ENCODE assay signal across 14 cellular contexts in the genomic region with DNA sequence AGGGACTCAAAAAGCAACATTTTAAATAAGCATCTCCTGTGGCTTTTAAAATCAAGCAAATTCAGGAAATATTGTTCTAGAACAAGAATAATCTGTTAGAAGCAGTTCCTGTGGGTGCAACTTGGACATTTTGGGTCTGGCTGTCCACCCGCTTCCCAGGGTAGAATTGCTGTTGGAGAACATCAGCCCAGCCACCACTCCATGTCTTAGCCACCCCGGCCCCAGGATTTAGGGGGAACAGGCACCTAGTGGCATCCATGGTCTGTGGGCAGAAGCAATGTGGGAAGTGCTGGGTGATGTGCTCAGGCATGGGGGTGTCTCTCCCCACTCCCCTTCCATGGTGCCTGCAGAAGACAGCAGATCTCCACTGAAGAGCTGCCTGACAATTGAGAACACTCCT.
A peak's percentile ranks its signal among the peaks of the same experiment; 100 is the strongest.
DNase-seq lines count a peak whose midpoint lies in the region; ATAC-seq and TF ChIP-seq lines count a peak whose summit lies in the region.
"Had no signal": no experiment of that assay in that cellular context is flagged by ENCODE, and none has a peak within 500 bp of the region (broad histone marks: within the 10 kb centered on the region; RNA-seq: fewer than 3 reads in every experiment).

No MANE protein-coding gene starts in this region.

- peaks cover 12 to 13% of the 10 kb centered on the region in 2 donors for H3K9me3 Mint-ChIP-seq in stimulated activated naive B cell treated with anti-CD40 and anti-IgM and Interleukin-4, amounts not matched to agents 10 μg/mL and 1 μg/mL and 100 μg/mL, for 72 hours
- peaks cover 33% of the 10 kb centered on the region for H3K9me3 Mint-ChIP-seq in activated T-helper 1 cell treated with anti-CD3 and anti-CD28 coated beads, Interleukin-12 subunit alpha, Interleukin-12 subunit beta, Interleukin-2, Interleukin-4 antibody, amounts not matched to agents 30 ng/mL and 10 ng/mL and 1 ng/mL, durations not matched to agents 14 hours and 24 hours and 36 hours
- H3K9me3 Mint-ChIP-seq in activated CD4-positive, alpha-beta T cell treated with anti-CD3 and anti-CD28 coated beads for 36 hours (ENCODE audit: low read depth), result peaks cover 21% of the 10 kb centered on the region

- H3K4me1 Mint-ChIP-seq in stimulated activated naive B cell treated with anti-CD40 and anti-IgM and Interleukin-4, amounts not matched to agents 10 μg/mL and 1 μg/mL and 100 μg/mL, for 72 hours, result peaks cover 28 to 50% of the 10 kb centered on the region in 2 donors
- peaks cover 73% of the 10 kb centered on the region for H3K4me1 Mint-ChIP-seq in activated T-helper 1 cell treated with anti-CD3 and anti-CD28 coated beads, Interleukin-12 subunit alpha, Interleukin-12 subunit beta, Interleukin-2, Interleukin-4 antibody, amounts not matched to agents 30 ng/mL and 10 ng/mL and 1 ng/mL, durations not matched to agents 14 hours and 24 hours and 36 hours (ENCODE audit: low read depth)
- H3K4me1 Mint-ChIP-seq in activated CD4-positive, alpha-beta T cell treated with anti-CD3 and anti-CD28 coated beads for 36 hours, result peaks cover 53% of the 10 kb centered on the region

- no peak overlapping the region for H3K4me3 Mint-ChIP-seq in stimulated activated naive B cell treated with anti-CD40 and anti-IgM and Interleukin-4, amounts not matched to agents 10 μg/mL and 1 μg/mL and 100 μg/mL, for 72 hours
- H3K4me3 Mint-ChIP-seq in activated T-helper 1 cell treated with anti-CD3 and anti-CD28 coated beads, Interleukin-12 subunit alpha, Interleukin-12 subunit beta, Interleukin-2, Interleukin-4 antibody, amounts not matched to agents 30 ng/mL and 10 ng/mL and 1 ng/mL, durations not matched to agents 14 hours and 24 hours and 36 hours, result no peak overlapping the region
- no peak overlapping the region for H3K4me3 Mint-ChIP-seq in activated CD4-positive, alpha-beta T cell treated with anti-CD3 and anti-CD28 coated beads for 36 hours
- H3K4me3 Mint-ChIP-seq: T-helper 2 cell treated with Interferon-gamma antibody and Interleukin-4, amounts not matched to agents 5 μg/mL and 100 μg/mL, for 36 hours had no signal

- WGBS in mammary epithelial cell (ENCODE audit: low coverage, missing lambda C conversion rate), result 82% methylated on average over 2 of the region's 2 CpGs
- WGBS in transverse colon (ENCODE audit: low coverage in 1 of 2), 2 donors, result 65% methylated on average over 2 of the region's 2 CpGs; no CpG with 5 or more reads in 1 of the 2 donors

- no peak overlapping the region for H2AFZ ChIP-seq in mammary epithelial cell (ENCODE audit: low read depth, low read length)
- H2AFZ ChIP-seq: PC-9 had no signal

- no peak for TF ChIP-seq EP300 in transverse colon (IDR thresholded peaks at IDR 0.05; ENCODE audit: low read depth)

- no peak overlapping the region for H3K4me3 ChIP-seq in mammary epithelial cell (replicated peaks in 1 of 3; ENCODE audit: insufficient read depth in 1 of 3, low read depth in 2 of 3, low read length in 3 of 3)
- no peak overlapping the region for H3K4me3 ChIP-seq in breast epithelium
- H3K4me3 ChIP-seq in ascending aorta, result no peak overlapping the region
- H3K4me3 ChIP-seq in lower lobe of right lung, result no peak overlapping the region
- H3K4me3 ChIP-seq in transverse colon, result no peak overlapping the region
- H3K4me3 ChIP-seq: adrenal gland, ovary, PC-9, skin epidermis had no signal

- no peaks in the 10 kb centered on the region for H3K79me2 ChIP-seq in mammary epithelial cell (ENCODE audit: insufficient read depth, low read length)

- peaks cover 5 to 14% of the 10 kb centered on the region in 2 donors for H3K27me3 Mint-ChIP-seq in stimulated activated naive B cell treated with anti-CD40 and anti-IgM and Interleukin-4, amounts not matched to agents 10 μg/mL and 1 μg/mL and 100 μg/mL, for 72 hours
- H3K27me3 Mint-ChIP-seq in activated T-helper 1 cell treated with anti-CD3 and anti-CD28 coated beads, Interleukin-12 subunit alpha, Interleukin-12 subunit beta, Interleukin-2, Interleukin-4 antibody, amounts not matched to agents 30 ng/mL and 10 ng/mL and 1 ng/mL, durations not matched to agents 14 hours and 24 hours and 36 hours (ENCODE audit: insufficient read depth), result no peaks in the 10 kb centered on the region
- peaks cover 3% of the 10 kb centered on the region for H3K27me3 Mint-ChIP-seq in activated CD4-positive, alpha-beta T cell treated with anti-CD3 and anti-CD28 coated beads for 36 hours

- CTCF ChIA-PET in mammary epithelial cell (lab: Charles Lee; ENCODE audit: low non-redundant PET), result interaction anchor here (0.6 to 1.5 kb wide), 8 partner anchors 46 to 433 kb away, joined by 3 to 9 read pairs (median 4); no protein-coding TSS in a partner anchor
- CTCF ChIA-PET in activated CD4-positive, alpha-beta T cell treated with anti-CD3 and anti-CD28 coated beads for 36 hours (lab: Charles Lee), result interaction anchor here (0.7 to 6.5 kb wide), 38 partner anchors 9 to 663 kb away, joined by 3 to 137 read pairs (median 6); no protein-coding TSS in a partner anchor

- no peak overlapping the region for H3K27ac ChIP-seq in mammary epithelial cell (ENCODE audit: insufficient read depth, low read depth, low read length)
- H3K27ac ChIP-seq in breast epithelium, result peak overlapping the region in 1 of 2 donors; percentile 39
- peak overlapping the region; percentile 76 to 81 for H3K27ac ChIP-seq in ascending aorta
- H3K27ac ChIP-seq in lower lobe of right lung, result no peak overlapping the region
- peak overlapping the region; percentile 40 to 67 (median 64) for H3K27ac ChIP-seq in transverse colon
- H3K27ac ChIP-seq: PC-9 had no signal

- peaks cover 3 to 10% of the 10 kb centered on the region in 2 donors for H3K36me3 Mint-ChIP-seq in stimulated activated naive B cell treated with anti-CD40 and anti-IgM and Interleukin-4, amounts not matched to agents 10 μg/mL and 1 μg/mL and 100 μg/mL, for 72 hours
- peaks cover 19% of the 10 kb centered on the region for H3K36me3 Mint-ChIP-seq in activated T-helper 1 cell treated with anti-CD3 and anti-CD28 coated beads, Interleukin-12 subunit alpha, Interleukin-12 subunit beta, Interleukin-2, Interleukin-4 antibody, amounts not matched to agents 30 ng/mL and 10 ng/mL and 1 ng/mL, durations not matched to agents 14 hours and 24 hours and 36 hours (ENCODE audit: low read depth)
- H3K36me3 Mint-ChIP-seq in activated CD4-positive, alpha-beta T cell treated with anti-CD3 and anti-CD28 coated beads for 36 hours (ENCODE audit: low read depth), result peaks cover 18% of the 10 kb centered on the region

- DNase-seq in mammary epithelial cell (no peak), breast epithelium (ENCODE audit: low spot score in 2 of 2) (no peak), ascending aorta (ENCODE audit: low spot score in 2 of 2) (no peak), lower lobe of right lung (no peak), transverse colon (no peak)
- DNase-seq in stimulated activated naive B cell treated with anti-CD40 and anti-IgM and Interleukin-4, amounts not matched to agents 10 μg/mL and 1 μg/mL and 100 μg/mL, for 72 hours, result no peak
- DNase-seq in activated T-helper 1 cell treated with anti-CD3 and anti-CD28 coated beads, Interleukin-12 subunit alpha, Interleukin-12 subunit beta, Interleukin-2, Interleukin-4 antibody, amounts not matched to agents 30 ng/mL and 10 ng/mL and 1 ng/mL, durations not matched to agents 14 hours and 24 hours and 36 hours (ENCODE audit: low spot score), result no peak
- no peak for DNase-seq in activated CD4-positive, alpha-beta T cell treated with anti-CD3 and anti-CD28 coated beads for 36 hours
- DNase-seq: activated CD4-positive, CD25-positive, alpha-beta regulatory T cell had no signal

- H3K4me2 ChIP-seq in mammary epithelial cell (ENCODE audit: insufficient read depth, low read depth, low read length), result peak overlapping the region; percentile 44
- H3K4me2 ChIP-seq: PC-9 had no signal

- BruUV-seq in mammary epithelial cell (replicated peaks; lab: Mats Ljungman, UMichigan), result no TSS peak

- in situ Hi-C loops in mammary epithelial cell (cut with MboI; ENCODE audit: low sequenced_read_pairs in 2 of 2) (loop anchor here (5.0 to 25.0 kb wide), 5 partner anchors 47 to 827 kb away; no protein-coding TSS in a partner anchor), transverse colon (cut with MboI; ENCODE audit: low pct_ligation_motif_present in 1 of 4, low pct_unique_long_range_greater_than_20kb in 1 of 4, low sequenced_read_pairs in 3 of 4) (loop anchor here in 2 of 4 donors (5.0 to 10.0 kb wide), 2 partner anchors 154 to 277 kb away; no protein-coding TSS in a partner anchor)

- no peak overlapping the region for H3K9ac ChIP-seq in mammary epithelial cell (ENCODE audit: insufficient read depth, low read length)

- ATAC-seq in lower lobe of right lung, result peak; percentile 1
- ATAC-seq in stimulated activated naive B cell treated with anti-CD40 and anti-IgM and Interleukin-4, amounts not matched to agents 10 μg/mL and 1 μg/mL and 100 μg/mL, for 72 hours (replicated peaks), result no peak
- no peak for ATAC-seq in activated CD4-positive, alpha-beta T cell treated with anti-CD3 and anti-CD28 coated beads for 36 hours

- POLR2A ChIA-PET in activated CD4-positive, alpha-beta T cell treated with anti-CD3 and anti-CD28 coated beads for 36 hours (lab: Charles Lee), result interaction anchor here (0.9 to 1.0 kb wide), 2 partner anchors 51 to 132 kb away, joined by 3 read pairs; no protein-coding TSS in a partner anchor

- dilution Hi-C loops in mammary epithelial cell (cut with HindIII; ENCODE audit: low sequenced_read_pairs), result loop anchor here (25.0 kb wide), 1 partner anchor 377 kb away; a partner anchor contains a TSS

- TF ChIP-seq POLR2A in breast epithelium (IDR thresholded peaks at IDR 0.05) (no peak), transverse colon (IDR thresholded peaks at IDR 0.05) (no peak)

- TF ChIP-seq CTCF in mammary epithelial cell (conservative IDR thresholded peaks at IDR 0.05 in 1 of 2, IDR thresholded peaks at IDR 0.05 in 1 of 2; ENCODE audit: extremely low read depth in 1 of 2, insufficient read depth in 1 of 2, low read depth in 1 of 2, low read length in 2 of 2) (no peak), breast epithelium (IDR thresholded peaks at IDR 0.05) (no peak), ascending aorta (IDR thresholded peaks at IDR 0.05) (no peak), lower lobe of right lung (IDR thresholded peaks at IDR 0.05) (no peak), transverse colon (IDR thresholded peaks at IDR 0.05) (no peak)

- intact Hi-C loops in mammary epithelial cell (cut with micrococcal nuclease), result loop anchor here (2.0 kb wide), 1 partner anchor 24 kb away; no protein-coding TSS in a partner anchor
- intact Hi-C loops in breast epithelium (cut with DNase I; ENCODE audit: low total_unique reads), result loop anchor here (10.0 kb wide), 2 partner anchors 114 to 284 kb away; no protein-coding TSS in a partner anchor
- intact Hi-C loops in ascending aorta (cut with DNase I), result loop anchor here (1.0 to 5.0 kb wide), 3 partner anchors 50 to 497 kb away; a partner anchor contains a TSS
- intact Hi-C loops in lower lobe of right lung (cut with DNase I), result loop anchor here (10.0 kb wide), 1 partner anchor 284 kb away; no protein-coding TSS in a partner anchor
- intact Hi-C loops in transverse colon (cut with DNase I; ENCODE audit: low total_unique reads), result loop anchor here (5.0 kb wide), 1 partner anchor 272 kb away; no protein-coding TSS in a partner anchor
- intact Hi-C loops in activated T-helper 1 cell treated with anti-CD3 and anti-CD28 coated beads, Interleukin-12 subunit alpha, Interleukin-12 subunit beta, Interleukin-2, Interleukin-4 antibody, amounts not matched to agents 30 ng/mL and 10 ng/mL and 1 ng/mL, durations not matched to agents 14 hours and 24 hours and 36 hours (cut with micrococcal nuclease), result loop anchor here (5.0 kb wide), 1 partner anchor 287 kb away; no protein-coding TSS in a partner anchor
- intact Hi-C loops in activated CD4-positive, alpha-beta T cell treated with anti-CD3 and anti-CD28 coated beads for 36 hours (cut with DNase I, micrococcal nuclease), result loop anchor here (2.0 to 10.0 kb wide), 9 partner anchors 94 to 864 kb away; a partner anchor contains a TSS

- H4K20me1 ChIP-seq in mammary epithelial cell (ENCODE audit: insufficient read depth, low read length), result no peaks in the 10 kb centered on the region

- H3K27ac Mint-ChIP-seq in stimulated activated naive B cell treated with anti-CD40 and anti-IgM and Interleukin-4, amounts not matched to agents 10 μg/mL and 1 μg/mL and 100 μg/mL, for 72 hours, result no peak overlapping the region
- no peak overlapping the region for H3K27ac Mint-ChIP-seq in activated T-helper 1 cell treated with anti-CD3 and anti-CD28 coated beads, Interleukin-12 subunit alpha, Interleukin-12 subunit beta, Interleukin-2, Interleukin-4 antibody, amounts not matched to agents 30 ng/mL and 10 ng/mL and 1 ng/mL, durations not matched to agents 14 hours and 24 hours and 36 hours
- H3K27ac Mint-ChIP-seq in activated CD4-positive, alpha-beta T cell treated with anti-CD3 and anti-CD28 coated beads for 36 hours, result no peak overlapping the region
- H3K27ac Mint-ChIP-seq: T-helper 2 cell treated with Interferon-gamma antibody and Interleukin-4, amounts not matched to agents 5 μg/mL and 100 μg/mL, for 36 hours had no signal

- H3K9me3 ChIP-seq in mammary epithelial cell (replicated peaks; ENCODE audit: insufficient read depth, low read length), result peaks cover 2% of the 10 kb centered on the region
- H3K9me3 ChIP-seq in breast epithelium, result peaks cover 0 to 11% of the 10 kb centered on the region in 2 donors
- peaks cover 0 to 9% of the 10 kb centered on the region in 2 donors for H3K9me3 ChIP-seq in ascending aorta
- H3K9me3 ChIP-seq in lower lobe of right lung, result peaks cover 6% of the 10 kb centered on the region
- peaks cover 3 to 6% of the 10 kb centered on the region in 2 donors for H3K9me3 ChIP-seq in transverse colon

- no peaks in the 10 kb centered on the region for H3K27me3 ChIP-seq in mammary epithelial cell (ENCODE audit: insufficient read depth, low read length)
- no peaks in the 10 kb centered on the region for H3K27me3 ChIP-seq in breast epithelium
- H3K27me3 ChIP-seq in ascending aorta, result no peaks in the 10 kb centered on the region
- peaks cover 7% of the 10 kb centered on the region for H3K27me3 ChIP-seq in lower lobe of right lung (ENCODE audit: low read depth)
- H3K27me3 ChIP-seq in transverse colon, result peaks cover 1% of the 10 kb centered on the region
- H3K27me3 ChIP-seq: ovary had no signal

- peaks cover 22% of the 10 kb centered on the region for H3K4me1 ChIP-seq in mammary epithelial cell (ENCODE audit: insufficient read depth, low read length)
- peaks cover 0 to 3% of the 10 kb centered on the region in 2 donors for H3K4me1 ChIP-seq in breast epithelium
- H3K4me1 ChIP-seq in ascending aorta, result peaks cover 10 to 23% of the 10 kb centered on the region in 2 donors
- peaks cover 25% of the 10 kb centered on the region for H3K4me1 ChIP-seq in lower lobe of right lung
- peaks cover 12 to 29% (median 22%) of the 10 kb centered on the region in 4 donors for H3K4me1 ChIP-seq in transverse colon

- H3K36me3 ChIP-seq in mammary epithelial cell (ENCODE audit: insufficient read depth, low read length), result no peaks in the 10 kb centered on the region
- H3K36me3 ChIP-seq in breast epithelium, result no peaks in the 10 kb centered on the region
- no peaks in the 10 kb centered on the region for H3K36me3 ChIP-seq in ascending aorta
- H3K36me3 ChIP-seq in lower lobe of right lung, result no peaks in the 10 kb centered on the region
- no peaks in the 10 kb centered on the region for H3K36me3 ChIP-seq in transverse colon
- H3K36me3 ChIP-seq: adrenal gland, ovary had no signal

Comparison
In these comparisons a context has a peak if more than half of its experiments do, and no peak if none do; other contexts are left out.
1. H3K27ac ChIP-seq: peak in ascending aorta (2 of 2) and transverse colon (4 of 4); none in mammary epithelial cell (single experiment) and lower lobe of right lung (single experiment).
2. ATAC-seq: peak in lower lobe of right lung (2 of 2); none in stimulated activated naive B cell treated with anti-CD40 and anti-IgM and Interleukin-4, amounts not matched to agents 10 μg/mL and 1 μg/mL and 100 μg/mL, for 72 hours (0 of 2) and activated CD4-positive, alpha-beta T cell treated with anti-CD3 and anti-CD28 coated beads for 36 hours (single experiment).